Comparison of ENCODE assay signal across 11 cellular contexts in genomic region chr18:8177330-8178016, GRCh38.
A peak's percentile ranks its signal among the peaks of the same experiment; 100 is the strongest.
DNase-seq lines count a peak whose midpoint lies in the region; ATAC-seq, FAIRE-seq and TF ChIP-seq lines count a peak whose summit lies in the region.
"Had no signal": no experiment of that assay in that cellular context is flagged by ENCODE, and none has a peak within 500 bp of the region (broad histone marks: within the 10 kb centered on the region; RNA-seq: fewer than 3 reads in every experiment).

No MANE protein-coding gene starts in this region.

- H3K9me1 ChIP-seq in endothelial cell of umbilical vein (replicated peaks; ENCODE audit: control insufficient read depth, extremely low read depth, insufficient read depth, low read length): no peaks in the 10 kb centered on the region

- TF ChIP-seq CTCF in endothelial cell of umbilical vein (IDR thresholded peaks at IDR 0.05; ENCODE audit: extremely low read depth in 1 of 2, insufficient read depth in 1 of 2, low read depth in 1 of 2, low read length in 2 of 2): no peak
- TF ChIP-seq CTCF in mesothelial cell of epicardium (IDR thresholded peaks at IDR 0.05; ENCODE audit: unreplicated experiment): no peak

- H3K27me3 ChIP-seq in endothelial cell of umbilical vein (ENCODE audit: control insufficient read depth in 2 of 2, insufficient read depth in 2 of 2, low read length in 2 of 2): no peaks in the 10 kb centered on the region

- dilution Hi-C loops in endothelial cell of umbilical vein (cut with MboI; ENCODE audit: extremely low pct_ligation_motif_present, low sequenced_read_pairs): no loop called here

- BruUV-seq in endothelial cell of umbilical vein (replicated peaks; lab: Mats Ljungman, UMichigan): no TSS peak

- FAIRE-seq in endothelial cell of umbilical vein (lab: Jason Lieb, UNC): no peak

- H3K36me3 Mint-ChIP-seq in mesothelial cell of epicardium: peaks cover 13% of the 10 kb centered on the region
- H3K36me3 Mint-ChIP-seq: naive B cell had no signal

- H3K9me3 Mint-ChIP-seq in mesothelial cell of epicardium: peaks cover 11% of the 10 kb centered on the region

- ATAC-seq in HG02678 (IDR thresholded peaks at IDR 0.05; ENCODE audit: unreplicated experiment): no peak
- no peak for ATAC-seq in HG02938 (IDR thresholded peaks at IDR 0.05; ENCODE audit: unreplicated experiment)
- ATAC-seq in GM19023 (IDR thresholded peaks at IDR 0.05; ENCODE audit: unreplicated experiment): no peak

- no peak overlapping the region for H3K27ac ChIP-seq in endothelial cell of umbilical vein (ENCODE audit: insufficient read depth, low read depth, low read length)

- CTCF ChIA-PET in endothelial cell of umbilical vein (lab: Charles Lee): interaction anchor here (1.4 kb wide), 1 partner anchor 13 kb away, joined by 3 read pairs; no protein-coding TSS in a partner anchor

- POLR2A ChIA-PET in endothelial cell of umbilical vein (lab: Charles Lee): no interaction called here

- H3K4me1 ChIP-seq in endothelial cell of umbilical vein (ENCODE audit: control insufficient read depth, extremely low read depth, insufficient read depth, low read length): no peaks in the 10 kb centered on the region

- H3K36me3 ChIP-seq in endothelial cell of umbilical vein (ENCODE audit: control insufficient read depth in 2 of 2, extremely low read depth in 1 of 2, insufficient read depth in 2 of 2, low read length in 2 of 2): no peaks in the 10 kb centered on the region

- H3K27ac Mint-ChIP-seq in mesothelial cell of epicardium: peak overlapping the region; percentile 56
- H3K27ac Mint-ChIP-seq: CD4-positive, CD25-positive, alpha-beta regulatory T cell had no signal

- H3K4me1 Mint-ChIP-seq in mesothelial cell of epicardium: peaks cover 23% of the 10 kb centered on the region
- H3K4me1 Mint-ChIP-seq: CD4-positive, CD25-positive, alpha-beta regulatory T cell; naive B cell had no signal

- intact Hi-C loops in endothelial cell of umbilical vein (cut with micrococcal nuclease): no loop called here

- H4K20me1 ChIP-seq in endothelial cell of umbilical vein (replicated peaks; ENCODE audit: control insufficient read depth, extremely low read depth, insufficient read depth, low read length): no peaks in the 10 kb centered on the region

- no peak overlapping the region for H3K4me2 ChIP-seq in endothelial cell of umbilical vein (ENCODE audit: insufficient read depth, low read length)

- DNase-seq in COR-L47 (lab: John Stamatoyannopoulos, UW) (peak; percentile 10), NCI-H345 treated with DMSO at 0.1 percent for 48 hours (lab: John Stamatoyannopoulos, UW; ENCODE audit: unreplicated experiment) (peak; percentile 13), endothelial cell of umbilical vein (ENCODE audit: low read depth, low spot score) (peak; percentile 7), mesothelial cell of epicardium (ENCODE audit: low spot score in 2 of 2, unreplicated experiment in 2 of 2) (no peak), DMS114 treated with DMSO at 0.1 percent for 48 hours (lab: John Stamatoyannopoulos, UW; ENCODE audit: unreplicated experiment) (no peak)
- DNase-seq: activated CD4-positive, alpha-beta T cell treated with anti-CD3 and anti-CD28 coated beads, Interleukin-2, amount 50 U/mL, for 4 hours; CD4-positive, CD25-positive, alpha-beta regulatory T cell; naive B cell had no signal

- no peak overlapping the region for H3K4me3 Mint-ChIP-seq in mesothelial cell of epicardium
- H3K4me3 Mint-ChIP-seq: CD4-positive, CD25-positive, alpha-beta regulatory T cell; naive B cell had no signal

- no peaks in the 10 kb centered on the region for H3K79me2 ChIP-seq in endothelial cell of umbilical vein (ENCODE audit: control insufficient read depth, insufficient read depth, low read length)

- no peak for TF ChIP-seq POLR2A in endothelial cell of umbilical vein (IDR thresholded peaks at IDR 0.05; ENCODE audit: low read depth, low read length)

- H3K27me3 Mint-ChIP-seq in mesothelial cell of epicardium (ENCODE audit: low read depth): no peaks in the 10 kb centered on the region
- H3K27me3 Mint-ChIP-seq: CD4-positive, CD25-positive, alpha-beta regulatory T cell; naive B cell had no signal

- no peak overlapping the region for H2AFZ ChIP-seq in endothelial cell of umbilical vein (ENCODE audit: low read depth, low read length)

- no peaks in the 10 kb centered on the region for H3K9me3 ChIP-seq in endothelial cell of umbilical vein (replicated peaks; ENCODE audit: control insufficient read depth, insufficient read depth, low read length)

- no peak overlapping the region for H3K4me3 ChIP-seq in endothelial cell of umbilical vein (replicated peaks in 1 of 3; ENCODE audit: insufficient read depth in 1 of 3, low read depth in 1 of 3, low read length in 3 of 3)

- no peak overlapping the region for H3K9ac ChIP-seq in endothelial cell of umbilical vein (replicated peaks; ENCODE audit: extremely low read depth, insufficient read depth, low read length)

TF ChIP-seq in endothelial cell of umbilical vein, 7 proteins besides CTCF, POLR2A, EP300 and RAD21:
- TF ChIP-seq GATA2 (IDR thresholded peaks at IDR 0.05; ENCODE audit: insufficient read depth, insufficient read length, low read depth, low read length) (no peak), MYC (IDR thresholded peaks at IDR 0.05; ENCODE audit: low read depth, low read length) (no peak), EZH2 (IDR thresholded peaks at IDR 0.05; ENCODE audit: borderline replicate concordance, low read depth, low read length, severe bottlenecking) (no peak), FOS (IDR thresholded peaks at IDR 0.05; ENCODE audit: borderline replicate concordance, insufficient read depth, low read length) (no peak), POLR2AphosphoS5 (IDR thresholded peaks at IDR 0.05; ENCODE audit: insufficient read depth, low read depth, low read length) (no peak), JUN (IDR thresholded peaks at IDR 0.05; ENCODE audit: borderline replicate concordance, insufficient read depth, insufficient read length, low read depth) (no peak), MAX (IDR thresholded peaks at IDR 0.05; ENCODE audit: insufficient read depth, insufficient read length) (no peak)
TF ChIP-seq in endothelial cell of umbilical vein: peak in this region for 0.

Comparison
In these comparisons a context has a peak if more than half of its experiments do, and no peak if none do; other contexts are left out.
1. DNase-seq: peak in COR-L47 (single experiment), NCI-H345 treated with DMSO at 0.1 percent for 48 hours (single experiment) and endothelial cell of umbilical vein (single experiment); none in mesothelial cell of epicardium (0 of 2) and DMS114 treated with DMSO at 0.1 percent for 48 hours (single experiment).